7 cellular contexts compared by ENCODE assay signal in genomic region chr1:173370586-173370985, GRCh38.
DNase-seq lines count a peak whose midpoint lies in the region; ATAC-seq, FAIRE-seq and TF ChIP-seq lines count a peak whose summit lies in the region.
"Not testable (repeated sequence)": the region's sequence is repeated elsewhere in the genome, so short reads cannot be mapped to it uniquely, and the experiment has no call there.

No MANE protein-coding gene starts in this region.

- not testable (repeated sequence) for H3K4me1 Mint-ChIP-seq in astrocyte (ENCODE audit: low read depth, unreplicated experiment)

- not testable (repeated sequence) for H3K79me2 ChIP-seq in GM23248 (ENCODE audit: insufficient read depth); PC-3 (ENCODE audit: low read length); astrocyte (ENCODE audit: insufficient read depth, low read length)

- not testable (repeated sequence) for H4K20me1 ChIP-seq in GM23248 (ENCODE audit: insufficient read depth); PC-3 (ENCODE audit: low read length); astrocyte (ENCODE audit: insufficient read depth, low read length)

- not testable (repeated sequence) for H3K4me3 Mint-ChIP-seq in astrocyte (ENCODE audit: unreplicated experiment)

- not testable (repeated sequence) for ATAC-seq in PC-3

- H3K9me3 ChIP-seq in GM23248 (ENCODE audit: low read depth); PC-3 (ENCODE audit: low read length); astrocyte (ENCODE audit: insufficient read depth, low read depth, low read length): not testable (repeated sequence)

- H3K27me3 Mint-ChIP-seq in astrocyte (ENCODE audit: low read depth, unreplicated experiment) = not testable (repeated sequence)

- H3K4me2 ChIP-seq in GM23248 (ENCODE audit: unreplicated experiment); PC-3 (ENCODE audit: low read length); astrocyte (ENCODE audit: low read length): not testable (repeated sequence)

- in situ Hi-C loops in GM23248 (cut with MboI) = not testable (repeated sequence)

- not testable (repeated sequence) for H3K27me3 ChIP-seq in GM23248 (replicated peaks; ENCODE audit: insufficient read depth); PC-3 (ENCODE audit: low read length); astrocyte (ENCODE audit: insufficient read depth, low read length)

- H3F3A ChIP-seq in GM23248 (ENCODE audit: insufficient read depth); PC-3 (ENCODE audit: low read length, unreplicated experiment): not testable (repeated sequence)

- FAIRE-seq in astrocyte (lab: Jason Lieb, UNC) = not testable (repeated sequence)

- not testable (repeated sequence) for BruUV-seq in PC-3 (replicated peaks; lab: Mats Ljungman, UMichigan)

- POLR2A ChIA-PET in PC-3 (lab: Charles Lee; ENCODE audit: unreplicated experiment) = not testable (repeated sequence)

- not testable (repeated sequence) for H3K4me3 ChIP-seq in GM23248; PC-3 (ENCODE audit: low read length); astrocyte (ENCODE audit: insufficient read depth, low read depth, low read length)

- CTCF ChIA-PET in PC-3 (lab: Charles Lee) = not testable (repeated sequence)

- peaks cover 11% of the 10 kb centered on the region for H3K9me3 Mint-ChIP-seq in astrocyte (ENCODE audit: unreplicated experiment)

- H3K9me2 ChIP-seq in GM23248 (ENCODE audit: insufficient read depth); PC-3 (replicated peaks; ENCODE audit: low read length): not testable (repeated sequence)

- H3K9ac ChIP-seq in GM23248; PC-3 (ENCODE audit: low read length); astrocyte (ENCODE audit: low read length): not testable (repeated sequence)

- not testable (repeated sequence) for H3K27ac ChIP-seq in GM23248; PC-3 (ENCODE audit: low read length); astrocyte (ENCODE audit: low read depth, low read length)

- H3K27ac Mint-ChIP-seq in astrocyte (ENCODE audit: unreplicated experiment) = not testable (repeated sequence)

- WGBS in GM23248 (ENCODE audit: low coverage in 1 of 2, low lambda C conversion rate in 2 of 2, missing lambda C conversion rate in 2 of 2), 2 experiments = 48 to 52% methylated on average over 3 of the region's 3 CpGs

- not testable (repeated sequence) for H3K36me3 ChIP-seq in GM23248 (ENCODE audit: low read depth); PC-3 (ENCODE audit: low read depth, low read length); astrocyte (ENCODE audit: insufficient read depth, low read length)

- not testable (repeated sequence) for H3K4me1 ChIP-seq in GM23248 (ENCODE audit: insufficient read depth); PC-3 (ENCODE audit: insufficient read depth, low read length); astrocyte (ENCODE audit: insufficient read depth, low read length)

- H3K36me3 Mint-ChIP-seq in astrocyte (ENCODE audit: low read depth, unreplicated experiment) = not testable (repeated sequence)

- TF ChIP-seq CTCF in PC-3 (conservative IDR thresholded peaks at IDR 0.05; ENCODE audit: low read depth, low read length); astrocyte (IDR thresholded peaks at IDR 0.05; ENCODE audit: insufficient read depth, low read depth, low read length): not testable (repeated sequence)

- H2AFZ ChIP-seq in GM23248; PC-3 (ENCODE audit: low read length); astrocyte (ENCODE audit: low read depth, low read length): not testable (repeated sequence)

- DNase-seq in A172 (ENCODE audit: low spot score) (peak; percentile 27), GM23248 (peak; percentile 55), LHCN-M2 (ENCODE audit: low read depth) (peak; percentile 14), PC-3 (peak; percentile 63), astrocyte (ENCODE audit: low read depth) (peak; percentile 51), erythroblast (lab: John Stamatoyannopoulos, UW) (peak; percentile 2 to 54), iris pigment epithelial cell (ENCODE audit: low read depth) (peak; percentile 33)

- TF ChIP-seq POLR2A in erythroblast (IDR thresholded peaks at IDR 0.05; ENCODE audit: low read length) = not testable (repeated sequence)

- intact Hi-C loops in PC-3 (cut with micrococcal nuclease) = not testable (repeated sequence)
